ENCODE assay signal across 1 cellular context in genomic region chr19:1885398-1886119, GRCh38.
TF ChIP-seq lines count a peak whose summit lies in the region.

Gene ABHD17A (minus strand): TSS chr19:1885496. CDS start chr19:1881566, 3,930 bp downstream.

TF ChIP-seq in HEK293, 187 proteins besides CTCF, POLR2A, EP300 and RAD21 (continued from another document):
- TF ChIP-seq, protein P1, sequence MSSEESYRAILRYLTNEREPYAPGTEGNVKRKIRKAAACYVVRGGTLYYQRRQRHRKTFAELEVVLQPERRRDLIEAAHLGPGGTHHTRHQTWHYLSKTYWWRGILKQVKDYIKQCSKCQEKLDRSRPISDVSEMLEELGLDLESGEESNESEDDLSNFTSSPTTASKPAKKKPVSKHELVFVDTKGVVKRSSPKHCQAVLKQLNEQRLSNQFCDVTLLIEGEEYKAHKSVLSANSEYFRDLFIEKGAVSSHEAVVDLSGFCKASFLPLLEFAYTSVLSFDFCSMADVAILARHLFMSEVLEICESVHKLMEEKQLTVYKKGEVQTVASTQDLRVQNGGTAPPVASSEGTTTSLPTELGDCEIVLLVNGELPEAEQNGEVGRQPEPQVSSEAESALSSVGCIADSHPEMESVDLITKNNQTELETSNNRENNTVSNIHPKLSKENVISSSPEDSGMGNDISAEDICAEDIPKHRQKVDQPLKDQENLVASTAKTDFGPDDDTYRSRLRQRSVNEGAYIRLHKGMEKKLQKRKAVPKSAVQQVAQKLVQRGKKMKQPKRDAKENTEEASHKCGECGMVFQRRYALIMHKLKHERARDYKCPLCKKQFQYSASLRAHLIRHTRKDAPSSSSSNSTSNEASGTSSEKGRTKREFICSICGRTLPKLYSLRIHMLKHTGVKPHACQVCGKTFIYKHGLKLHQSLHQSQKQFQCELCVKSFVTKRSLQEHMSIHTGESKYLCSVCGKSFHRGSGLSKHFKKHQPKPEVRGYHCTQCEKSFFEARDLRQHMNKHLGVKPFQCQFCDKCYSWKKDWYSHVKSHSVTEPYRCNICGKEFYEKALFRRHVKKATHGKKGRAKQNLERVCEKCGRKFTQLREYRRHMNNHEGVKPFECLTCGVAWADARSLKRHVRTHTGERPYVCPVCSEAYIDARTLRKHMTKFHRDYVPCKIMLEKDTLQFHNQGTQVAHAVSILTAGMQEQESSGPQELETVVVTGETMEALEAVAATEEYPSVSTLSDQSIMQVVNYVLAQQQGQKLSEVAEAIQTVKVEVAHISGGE (tag by site-specific recombination; conservative IDR thresholded peaks at IDR 0.05; ENCODE audit: low read depth): peak; percentile 88
- TF ChIP-seq EGR2 (tag by site-specific recombination; IDR thresholded peaks at IDR 0.05; ENCODE audit: low read depth) (0 out of 2 replicates have a peak, but pooled peaks have one; percentile 2), GLIS1 (tag by site-specific recombination; IDR thresholded peaks at IDR 0.05) (peak; percentile 62; the same call in 1 of the 2 replicates), KLF9 (tag by site-specific recombination; IDR thresholded peaks at IDR 0.05; ENCODE audit: low read depth) (peak; percentile 86)
